In the genomic region with DNA sequence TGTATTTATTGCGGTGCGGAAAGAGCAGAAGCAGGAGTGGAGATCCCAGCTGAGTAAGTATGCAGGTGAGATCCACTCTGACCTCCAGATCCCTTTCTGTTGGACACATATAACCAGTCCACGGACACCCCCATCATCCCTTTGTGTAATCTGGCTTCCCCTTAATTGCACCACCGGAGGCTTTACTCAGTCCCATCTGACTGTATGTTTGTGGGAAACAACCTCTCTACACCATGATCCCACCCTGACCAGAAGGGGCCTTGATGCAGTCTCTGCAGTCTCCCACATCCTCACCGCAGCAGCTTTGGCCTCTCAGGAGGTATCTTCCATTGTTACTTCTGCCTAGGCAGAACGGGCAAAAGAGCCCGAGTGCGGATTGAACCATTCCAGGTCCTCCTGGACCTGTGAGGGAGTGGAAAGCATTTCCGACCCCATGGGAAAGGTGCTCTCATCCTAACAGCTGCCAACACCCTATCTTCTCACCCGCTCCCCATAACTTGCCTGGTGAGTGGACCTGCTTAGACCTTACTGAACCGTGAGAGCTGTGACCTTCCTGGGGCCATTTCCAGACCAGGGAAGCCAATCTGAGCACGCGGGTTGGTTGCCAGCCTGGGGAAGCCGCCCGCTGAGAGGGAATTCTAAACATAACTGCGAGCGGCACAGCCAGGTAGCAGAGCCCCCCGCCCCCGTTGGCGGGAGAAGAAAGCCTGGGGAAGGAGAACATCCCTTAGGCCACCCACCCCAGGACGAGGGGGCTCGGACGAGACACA, we compare ENCODE assay signal across 12 cellular contexts. TPM values are rescaled to one million over a fixed set of nuclear protein-coding genes. Genes with fewer than 3 reads are reported as not detected.
A peak's percentile ranks its signal among the peaks of the same experiment; 100 is the strongest.
DNase-seq lines count a peak whose midpoint lies in the region; ATAC-seq and TF ChIP-seq lines count a peak whose summit lies in the region.
"Had no signal": no experiment of that assay in that cellular context is flagged by ENCODE, and none has a peak within 500 bp of the region (broad histone marks: within the 10 kb centered on the region; RNA-seq: fewer than 3 reads in every experiment).

No MANE protein-coding gene starts in this region.

- H3F3A ChIP-seq in GM23338 (replicated peaks; ENCODE audit: low read depth) = no peaks in the 10 kb centered on the region

- DNase-seq in GM23338 (ENCODE audit: low spot score) = peak; percentile 45
- no peak for DNase-seq in cardiac fibroblast (ENCODE audit: low read depth in 2 of 2)
- no peak for DNase-seq in kidney epithelial cell (ENCODE audit: low read depth)
- no peak for DNase-seq in retinal pigment epithelial cell (ENCODE audit: low read depth)
- no peak for DNase-seq in activated naive CD4-positive, alpha-beta T cell treated with anti-CD3 and anti-CD28 coated beads, Interleukin-2, amount 10 ng/mL, durations not matched to agents 7 days and 5 days
- DNase-seq in medulla oblongata (ENCODE audit: extremely low spot score) = no peak
- DNase-seq: activated B cell treated with CpG ODN at 0.5 μM for 24 hours, DND-41, naive B cell had no signal

- H3K27me3 Mint-ChIP-seq in GM23338 (ENCODE audit: insufficient read depth, low read depth, poor library complexity) = peaks cover 33% of the 10 kb centered on the region
- H3K27me3 Mint-ChIP-seq in activated naive CD4-positive, alpha-beta T cell treated with anti-CD3 and anti-CD28 coated beads, Interleukin-2, amount 10 ng/mL, durations not matched to agents 7 days and 5 days = peaks cover 58% of the 10 kb centered on the region

- no peaks in the 10 kb centered on the region; the same call in 1 of the 2 replicates for H3K9me2 ChIP-seq in GM23338 (ENCODE audit: insufficient read depth)

- no peak overlapping the region for H3K27ac ChIP-seq in GM23338 (ENCODE audit: low read depth)

- no peaks in the 10 kb centered on the region for H3K79me2 ChIP-seq in GM23338 (replicated peaks; ENCODE audit: insufficient read depth)

- H3K4me1 Mint-ChIP-seq in GM23338 = peaks cover 17% of the 10 kb centered on the region
- H3K4me1 Mint-ChIP-seq in activated naive CD4-positive, alpha-beta T cell treated with anti-CD3 and anti-CD28 coated beads, Interleukin-2, amount 10 ng/mL, durations not matched to agents 7 days and 5 days = peaks cover 7% of the 10 kb centered on the region

- H3K36me3 ChIP-seq in GM23338 (ENCODE audit: insufficient read depth) = no peaks in the 10 kb centered on the region
- no peaks in the 10 kb centered on the region for H3K36me3 ChIP-seq in kidney epithelial cell (ENCODE audit: control insufficient read depth, insufficient read depth, low read length)

- CTCF ChIA-PET in activated naive CD4-positive, alpha-beta T cell treated with anti-CD3 and anti-CD28 coated beads, Interleukin-2, amount 10 ng/mL, durations not matched to agents 7 days and 5 days (lab: Charles Lee) = no interaction called here

- ATAC-seq in GM23338 (peak; percentile 19), GM19328 (IDR thresholded peaks at IDR 0.05; ENCODE audit: unreplicated experiment) (no peak), HG03139 (IDR thresholded peaks at IDR 0.05; ENCODE audit: unreplicated experiment) (no peak)

- no peaks in the 10 kb centered on the region for H4K20me1 ChIP-seq in GM23338 (replicated peaks; ENCODE audit: insufficient read depth)

- peak overlapping the region; percentile 93 for H2AFZ ChIP-seq in GM23338

- H3K27me3 ChIP-seq in GM23338 (ENCODE audit: insufficient read depth) = peaks cover 48% of the 10 kb centered on the region
- peaks cover 12% of the 10 kb centered on the region for H3K27me3 ChIP-seq in kidney epithelial cell (ENCODE audit: control insufficient read depth, insufficient read depth, low read length)

- TF ChIP-seq CTCF in GM23338 (conservative IDR thresholded peaks at IDR 0.05; ENCODE audit: low read depth in 2 of 2) = no peak
- no peak for TF ChIP-seq CTCF in cardiac fibroblast (IDR thresholded peaks at IDR 0.05; ENCODE audit: low read depth, low read length)
- no peak for TF ChIP-seq CTCF in kidney epithelial cell (IDR thresholded peaks at IDR 0.05; ENCODE audit: insufficient read depth, low read length, poor library complexity, severe bottlenecking)
- TF ChIP-seq CTCF in retinal pigment epithelial cell (conservative IDR thresholded peaks at IDR 0.05; ENCODE audit: low read depth, low read length) = no peak

- H3K4me2 ChIP-seq in GM23338 = peak overlapping the region; percentile 92

- peak overlapping the region; percentile 95 for H3K4me3 Mint-ChIP-seq in GM23338
- no peak overlapping the region for H3K4me3 Mint-ChIP-seq in activated naive CD4-positive, alpha-beta T cell treated with anti-CD3 and anti-CD28 coated beads, Interleukin-2, amount 10 ng/mL, durations not matched to agents 7 days and 5 days
- H3K4me3 Mint-ChIP-seq: activated B cell treated with CpG ODN at 0.5 μM for 24 hours had no signal

- H3K27ac Mint-ChIP-seq in GM23338 = no peak overlapping the region
- H3K27ac Mint-ChIP-seq in activated naive CD4-positive, alpha-beta T cell treated with anti-CD3 and anti-CD28 coated beads, Interleukin-2, amount 10 ng/mL, durations not matched to agents 7 days and 5 days = no peak overlapping the region
- H3K27ac Mint-ChIP-seq: activated B cell treated with CpG ODN at 0.5 μM for 24 hours had no signal

- H3K9me3 Mint-ChIP-seq in GM23338 = no peaks in the 10 kb centered on the region; the same call in 2 of the 3 replicates
- H3K9me3 Mint-ChIP-seq in activated naive CD4-positive, alpha-beta T cell treated with anti-CD3 and anti-CD28 coated beads, Interleukin-2, amount 10 ng/mL, durations not matched to agents 7 days and 5 days = no peaks in the 10 kb centered on the region
- H3K9me3 Mint-ChIP-seq: activated B cell treated with CpG ODN at 0.5 μM for 24 hours had no signal

- H3K4me1 ChIP-seq in GM23338 (ENCODE audit: insufficient read depth) = peaks cover 7% of the 10 kb centered on the region; the same call in 1 of the 2 replicates

- H3K4me3 ChIP-seq in GM23338 (peak overlapping the region; percentile 72), cardiac fibroblast (replicated peaks in 1 of 2; ENCODE audit: low read depth in 2 of 2, low read length in 2 of 2) (peak overlapping the region; percentile 52 to 59), kidney epithelial cell (ENCODE audit: low read depth, low read length) (peak overlapping the region; percentile 50), retinal pigment epithelial cell (ENCODE audit: low read length) (peak overlapping the region; percentile 43)

- H3K36me3 Mint-ChIP-seq in GM23338 (ENCODE audit: low read depth) = no peaks in the 10 kb centered on the region
- no peaks in the 10 kb centered on the region for H3K36me3 Mint-ChIP-seq in activated naive CD4-positive, alpha-beta T cell treated with anti-CD3 and anti-CD28 coated beads, Interleukin-2, amount 10 ng/mL, durations not matched to agents 7 days and 5 days
- H3K36me3 Mint-ChIP-seq: naive B cell had no signal

TF ChIP-seq in GM23338, 12 proteins besides CTCF, POLR2A, EP300 and RAD21:
- TF ChIP-seq EZH2phosphoT487 (IDR thresholded peaks at IDR 0.05; ENCODE audit: unreplicated experiment) (no peak), NANOG (IDR thresholded peaks at IDR 0.05; ENCODE audit: borderline replicate concordance) (no peak), ZNF114 (CRISPR knock-in tag; IDR thresholded peaks at IDR 0.05) (no peak), ETS1 (IDR thresholded peaks at IDR 0.05) (no peak), STAT1 (IDR thresholded peaks at IDR 0.05; ENCODE audit: unreplicated experiment) (no peak), ZNF331 (CRISPR knock-in tag; IDR thresholded peaks at IDR 0.05; ENCODE audit: low read depth) (no peak)

RNA-seq across cellular contexts. Expression of gene SLCO2A1, which starts 1.1 kb away (rescaled TPM):
- 0.31 and 1.6 TPM in 2 replicates for total RNA-seq in GM23338 (2014; rRNA removed; shearing (Covaris generic))
- polyA plus RNA-seq in GM23338 (2016; fragmentation: Nextera tagmentation; extraction: Ambion mirVana) = 0.82 and 1.0 TPM in 2 replicates
- 2.5 and 3.6 TPM in 2 replicates for total RNA-seq in kidney epithelial cell
- total RNA-seq: activated B cell treated with CpG ODN at 0.5 μM for 24 hours, bronchial epithelial cell had no signal
